8 cellular contexts compared by ENCODE assay signal in genomic region chr19:46603195-46603637, GRCh38.
DNase-seq lines count a peak whose midpoint lies in the region; ATAC-seq and TF ChIP-seq lines count a peak whose summit lies in the region.

No MANE protein-coding gene starts in this region.

- peaks cover 18% of the 10 kb centered on the region for H3K4me1 ChIP-seq in neuron (ENCODE audit: insufficient read depth, low read length)

- TF ChIP-seq CTCF in NB4 (IDR thresholded peaks at IDR 0.05; ENCODE audit: low read depth, low read length): no peak

- ATAC-seq in effector memory CD8-positive, alpha-beta T cell (replicated peaks): no peak
- no peak for ATAC-seq in HG02588 (IDR thresholded peaks at IDR 0.05; ENCODE audit: unreplicated experiment)

- H2AFZ ChIP-seq in neuron (ENCODE audit: low read depth, low read length): no peak overlapping the region

- H3K27me3 Mint-ChIP-seq in effector memory CD8-positive, alpha-beta T cell: no peaks in the 10 kb centered on the region

- H3K27me3 ChIP-seq in neuron (ENCODE audit: insufficient read depth, low read length): no peaks in the 10 kb centered on the region

- H3K4me1 Mint-ChIP-seq in effector memory CD8-positive, alpha-beta T cell (ENCODE audit: low read depth in 2 of 2): peaks cover 37 to 38% of the 10 kb centered on the region in 2 donors

- H3K4me3 ChIP-seq in NB4 (ENCODE audit: low read depth, low read length) (peak overlapping the region; percentile 77), neuron (ENCODE audit: low read length) (peak overlapping the region; percentile 99)

- peaks cover 0 to 3% of the 10 kb centered on the region in 2 donors for H3K9me3 Mint-ChIP-seq in effector memory CD8-positive, alpha-beta T cell

- H3K36me3 Mint-ChIP-seq in effector memory CD8-positive, alpha-beta T cell (ENCODE audit: insufficient read depth): peaks cover 26% of the 10 kb centered on the region

- H3K9me3 ChIP-seq in neuron (ENCODE audit: low read length): peaks cover 5% of the 10 kb centered on the region

- H3K4me3 Mint-ChIP-seq in effector memory CD8-positive, alpha-beta T cell: peak overlapping the region; percentile 91 to 97

- peaks cover 30% of the 10 kb centered on the region for H3K36me3 ChIP-seq in neuron (ENCODE audit: insufficient read depth, low read length)

- peak overlapping the region; percentile 100 for H3K27ac Mint-ChIP-seq in effector memory CD8-positive, alpha-beta T cell

- no peak for TF ChIP-seq POLR2A in NB4 (IDR thresholded peaks at IDR 0.05; ENCODE audit: extremely low read depth, insufficient read length)

- DNase-seq in COLO668 (lab: John Stamatoyannopoulos, UW; ENCODE audit: unreplicated experiment): peak; percentile 33
- peak; percentile 37 for DNase-seq in NB4 (ENCODE audit: low read depth)
- no peak for DNase-seq in effector memory CD8-positive, alpha-beta T cell
- DNase-seq in NCI-H1436 (lab: John Stamatoyannopoulos, UW): no peak
- DNase-seq in NOMO-1 treated with dmso at 0.1 percent for 144 hours (lab: John Stamatoyannopoulos, UW; ENCODE audit: unreplicated experiment): no peak
- no peak for DNase-seq in DMS 273 treated with DMSO at 0.1 percent for 48 hours (lab: John Stamatoyannopoulos, UW)

Comparison
In these comparisons a context has a peak if more than half of its experiments do, and no peak if none do; other contexts are left out.
1. DNase-seq: peak in COLO668 (single experiment) and NB4 (single experiment); none in effector memory CD8-positive, alpha-beta T cell (0 of 3), NCI-H1436 (single experiment), NOMO-1 treated with dmso at 0.1 percent for 144 hours (single experiment) and DMS 273 treated with DMSO at 0.1 percent for 48 hours (single experiment).